Comparison of ENCODE assay signal across 8 cellular contexts in genomic region chr9:96449522-96449843, GRCh38. TPM values are rescaled to one million over a fixed set of nuclear protein-coding genes. Genes with fewer than 3 reads are reported as not detected.
DNase-seq lines count a peak whose midpoint lies in the region; ATAC-seq and TF ChIP-seq lines count a peak whose summit lies in the region.

No MANE protein-coding gene starts in this region.

- H3K9me2 ChIP-seq in MM.1S (replicated peaks; ENCODE audit: insufficient read depth, low read length): no peaks in the 10 kb centered on the region

- DNase-seq in CD8-positive, alpha-beta memory T cell: no peak
- DNase-seq in MM.1S: no peak
- DNase-seq in dorsolateral prefrontal cortex: no peak
- peak in 1 of 10 donors; percentile 6 for DNase-seq in naive thymus-derived CD8-positive, alpha-beta T cell
- no peak for DNase-seq in MV-4-11 (lab: John Stamatoyannopoulos, UW)
- no peak for DNase-seq in NCI-H1048 (lab: John Stamatoyannopoulos, UW)

- peak overlapping the region; percentile 59 for H3K4me3 ChIP-seq in CD8-positive, alpha-beta memory T cell (ENCODE audit: low read length)
- peak overlapping the region; percentile 64 for H3K4me3 ChIP-seq in MM.1S (ENCODE audit: low read length)
- peak overlapping the region; percentile 51 to 94 (median 84) for H3K4me3 ChIP-seq in dorsolateral prefrontal cortex

- H3K4me1 Mint-ChIP-seq in CD8-positive, alpha-beta memory T cell: peaks cover 19 to 29% (median 28%) of the 10 kb centered on the region in 3 donors
- H3K4me1 Mint-ChIP-seq in naive thymus-derived CD8-positive, alpha-beta T cell: peaks cover 9 to 29% (median 25%) of the 10 kb centered on the region in 4 donors

- intact Hi-C loops in dorsolateral prefrontal cortex (cut with DNase I): loop anchor here in 1 of 2 donors (5.0 kb wide), 1 partner anchor 198 kb away; no protein-coding TSS in a partner anchor

- peak overlapping the region; percentile 93 for H3K4me2 ChIP-seq in MM.1S (ENCODE audit: low read depth, low read length)

- no peaks in the 10 kb centered on the region for H4K20me1 ChIP-seq in MM.1S (ENCODE audit: insufficient read depth, low read length)

- no peak overlapping the region; the same call in 1 of the 2 replicates for H3K9ac ChIP-seq in MM.1S (ENCODE audit: low read length)

- H3K27ac Mint-ChIP-seq in CD8-positive, alpha-beta memory T cell: peak overlapping the region; percentile 35 to 92 (median 80)
- peak overlapping the region; percentile 59 to 92 (median 82) for H3K27ac Mint-ChIP-seq in naive thymus-derived CD8-positive, alpha-beta T cell

- TF ChIP-seq CTCF in MM.1S (IDR thresholded peaks at IDR 0.05; ENCODE audit: low read length): no peak
- TF ChIP-seq CTCF in dorsolateral prefrontal cortex (IDR thresholded peaks at IDR 0.05 in 54 of 56, conservative IDR thresholded peaks at IDR 0.05 in 2 of 56; ENCODE audit: low read depth in 1 of 56, partially characterized antibody in 56 of 56): no peak

- no peaks in the 10 kb centered on the region for H3K36me3 ChIP-seq in CD8-positive, alpha-beta memory T cell (ENCODE audit: insufficient read depth, low read length)
- H3K36me3 ChIP-seq in MM.1S (replicated peaks; ENCODE audit: insufficient read depth, low read length): no peaks in the 10 kb centered on the region

- H3K4me3 Mint-ChIP-seq in CD8-positive, alpha-beta memory T cell: peak overlapping the region; percentile 76 to 95 (median 85)
- peak overlapping the region; percentile 76 to 90 (median 83) for H3K4me3 Mint-ChIP-seq in naive thymus-derived CD8-positive, alpha-beta T cell

- peaks cover 18% of the 10 kb centered on the region for H3K4me1 ChIP-seq in CD8-positive, alpha-beta memory T cell (ENCODE audit: insufficient read depth, low read length)
- H3K4me1 ChIP-seq in MM.1S (ENCODE audit: low read length): no peaks in the 10 kb centered on the region

- no peak overlapping the region for H3K27ac ChIP-seq in CD8-positive, alpha-beta memory T cell (ENCODE audit: low read depth, low read length)
- no peak overlapping the region for H3K27ac ChIP-seq in MM.1S (ENCODE audit: low read length)
- peak overlapping the region in 58 of 59 donors; percentile 15 to 95 (median 84) for H3K27ac ChIP-seq in dorsolateral prefrontal cortex

- no peaks in the 10 kb centered on the region for H3K27me3 ChIP-seq in CD8-positive, alpha-beta memory T cell (ENCODE audit: insufficient read depth, low read length, poor library complexity, severe bottlenecking)
- H3K27me3 ChIP-seq in MM.1S (replicated peaks; ENCODE audit: insufficient read depth, low read length) (0 out of 2 replicates have a peak, but pooled peaks cover 3% of the 10 kb centered on the region), dorsolateral prefrontal cortex (no peaks in the 10 kb centered on the region)

- H3K27me3 Mint-ChIP-seq in CD8-positive, alpha-beta memory T cell: peaks cover 0 to 1% of the 10 kb centered on the region in 2 donors
- H3K27me3 Mint-ChIP-seq in naive thymus-derived CD8-positive, alpha-beta T cell: peaks cover 0 to 8% (median 3%) of the 10 kb centered on the region in 5 donors

- ATAC-seq in GM21526 (IDR thresholded peaks at IDR 0.05; ENCODE audit: low FRiP score, unreplicated experiment) (peak; percentile 26), HG03139 (IDR thresholded peaks at IDR 0.05; ENCODE audit: unreplicated experiment) (no peak)
- peak in 1 of 2 donors; percentile 11 for ATAC-seq in naive thymus-derived CD8-positive, alpha-beta T cell

- POLR2A ChIA-PET in CD8-positive, alpha-beta memory T cell (lab: Charles Lee): interaction anchor here (0.6 to 2.5 kb wide), 12 partner anchors 10 to 1780 kb away, joined by 3 to 22 read pairs (median 4); partner anchors contain the start of genes SLC35D2, ZNF367 and ZNF510
- POLR2A ChIA-PET in naive thymus-derived CD8-positive, alpha-beta T cell (lab: Charles Lee): interaction anchor here (0.6 to 5.4 kb wide), 15 partner anchors 12 to 328 kb away, joined by 3 to 51 read pairs (median 5); partner anchors contain the start of genes PRXL2C, SLC35D2, ZNF367 and ZNF510

- peak overlapping the region; percentile 75 for H2AFZ ChIP-seq in MM.1S (ENCODE audit: low read length)

- H3K79me2 ChIP-seq in MM.1S (ENCODE audit: low read length): no peaks in the 10 kb centered on the region

- CTCF ChIA-PET in CD8-positive, alpha-beta memory T cell (lab: Charles Lee): interaction anchor here (0.8 to 2.0 kb wide), 8 partner anchors 8 to 132 kb away, joined by 3 to 6 read pairs (median 4); partner anchors contain the start of gene SLC35D2

- no peaks in the 10 kb centered on the region for H3K9me3 ChIP-seq in CD8-positive, alpha-beta memory T cell (ENCODE audit: low read length)
- H3K9me3 ChIP-seq in MM.1S (replicated peaks; ENCODE audit: insufficient read depth, low read length): no peaks in the 10 kb centered on the region

- H3K36me3 Mint-ChIP-seq in CD8-positive, alpha-beta memory T cell: peaks cover 0 to 11% (median 2%) of the 10 kb centered on the region in 3 donors
- H3K36me3 Mint-ChIP-seq in naive thymus-derived CD8-positive, alpha-beta T cell: no peaks in the 10 kb centered on the region

- no peaks in the 10 kb centered on the region for H3K9me3 Mint-ChIP-seq in CD8-positive, alpha-beta memory T cell
- no peaks in the 10 kb centered on the region for H3K9me3 Mint-ChIP-seq in naive thymus-derived CD8-positive, alpha-beta T cell

- H3F3A ChIP-seq in MM.1S (ENCODE audit: insufficient read depth, low read length): no peaks in the 10 kb centered on the region

RNA-seq across cellular contexts. Expression of gene HABP4, which starts 0.5 kb away (rescaled TPM):
- total RNA-seq in CD8-positive, alpha-beta memory T cell: 10 to 100 TPM; 20.4 to 21.0 TPM
- 24.1 TPM for polyA plus RNA-seq in CD8-positive, alpha-beta memory T cell
- total RNA-seq in dorsolateral prefrontal cortex: 100 to 1,000 TPM in 42 of 120 experiments, 10 to 100 TPM in 78; 55.7 to 140 (median 94.3) TPM
- 10 to 100 TPM; 30.8 to 31.4 TPM for total RNA-seq in naive thymus-derived CD8-positive, alpha-beta T cell
- 10 to 100 TPM; 13.5 to 31.8 (median 14.3) TPM for polyA plus RNA-seq in naive thymus-derived CD8-positive, alpha-beta T cell

RNA-seq across cellular contexts. Expression of gene ZNF367, which starts 31.3 kb away (rescaled TPM):
- 10 to 100 TPM; 47.8 to 51.9 TPM for total RNA-seq in CD8-positive, alpha-beta memory T cell
- 1.5 TPM for polyA plus RNA-seq in CD8-positive, alpha-beta memory T cell
- 1 to 10 TPM in 116 of 120 experiments, under 1 TPM in 4; 0.69 to 9.8 (median 1.8) TPM for total RNA-seq in dorsolateral prefrontal cortex
- total RNA-seq in naive thymus-derived CD8-positive, alpha-beta T cell: 1 to 10 TPM; 7.5 to 7.6 TPM
- 1 to 10 TPM in 1 of 3 donors, under 1 TPM in 2; 0.82 to 2.2 (median 0.97) TPM for polyA plus RNA-seq in naive thymus-derived CD8-positive, alpha-beta T cell

Comparison
In these comparisons a context has a peak if more than half of its experiments do, and no peak if none do; other contexts are left out.
1. H3K27ac ChIP-seq: peak in dorsolateral prefrontal cortex (58 of 59); none in CD8-positive, alpha-beta memory T cell (single experiment) and MM.1S (single experiment).
2. RNA of gene ZNF367, which starts 31.3 kb away (total RNA-seq): 47.8 to 51.9 TPM in CD8-positive, alpha-beta memory T cell; 7.5 to 7.6 TPM in naive thymus-derived CD8-positive, alpha-beta T cell and 0.69 to 9.8 TPM in dorsolateral prefrontal cortex; every median in the first group is over 4 times any median in the second.
3. Peak in every context shown above with its lines, with median percentiles within 50 percentile points of each other: H3K4me3 ChIP-seq.